In genomic region chr17:52536466-52536865, GRCh38 we compare ENCODE assay signal across 17 cellular contexts.
"Had no signal": no experiment of that assay in that cellular context is flagged by ENCODE, and none has a peak within 500 bp of the region (broad histone marks: within the 10 kb centered on the region; RNA-seq: fewer than 3 reads in every experiment).

No MANE protein-coding gene starts in this region.

- H3K4me1 Mint-ChIP-seq: activated CD8-positive, alpha-beta memory T cell treated with anti-CD3 and anti-CD28 coated beads, Interleukin-2, amount 10 ng/mL, durations not matched to agents 7 days and 5 days; activated naive CD4-positive, alpha-beta T cell treated with anti-CD3 and anti-CD28 coated beads, Interleukin-2, amount 10 ng/mL, durations not matched to agents 7 days and 5 days; mesothelial cell of epicardium; stimulated activated naive B cell treated with anti-CD40 and anti-IgM and Interleukin-4, amounts not matched to agents 10 μg/mL and 1 μg/mL and 100 μg/mL, for 72 hours had no signal

- DNase-seq: activated CD4-positive, alpha-beta T cell treated with anti-CD3 and anti-CD28 coated beads, Interleukin-2, amount 50 U/mL, for 48 hours; activated CD8-positive, alpha-beta memory T cell treated with anti-CD3 and anti-CD28 coated beads, Interleukin-2, amount 10 ng/mL, durations not matched to agents 7 days and 5 days; activated naive CD4-positive, alpha-beta T cell treated with anti-CD3 and anti-CD28 coated beads, Interleukin-2, amount 10 ng/mL, durations not matched to agents 7 days and 5 days; activated T-cell treated with anti-CD3 and anti-CD28 coated beads, Interleukin-2, amount 50 U/mL, for 1 hour; colonic mucosa; lower lobe of right lung; stimulated activated CD4-positive, alpha-beta T cell treated with anti-CD3 and anti-CD28 coated beads, Interleukin-15, amount 100 ng/mL, for 24 hours; stimulated activated CD4-positive, alpha-beta T cell treated with anti-CD3 and anti-CD28 coated beads, Interleukin-4, amount 100 ng/mL, for 1 hour; stimulated activated naive B cell treated with anti-CD40 and anti-IgM and Interleukin-4, amounts not matched to agents 10 μg/mL and 1 μg/mL and 100 μg/mL, for 72 hours; transverse colon; WERI-Rb-1 had no signal

- H3K36me3 ChIP-seq: cardiac muscle cell, colonic mucosa, lower lobe of right lung, neural progenitor cell, pancreas, transverse colon, WERI-Rb-1 had no signal

- H3K27ac Mint-ChIP-seq: activated CD8-positive, alpha-beta memory T cell treated with anti-CD3 and anti-CD28 coated beads, Interleukin-2, amount 10 ng/mL, durations not matched to agents 7 days and 5 days; activated naive CD4-positive, alpha-beta T cell treated with anti-CD3 and anti-CD28 coated beads, Interleukin-2, amount 10 ng/mL, durations not matched to agents 7 days and 5 days; mesothelial cell of epicardium; neural progenitor cell; stimulated activated naive B cell treated with anti-CD40 and anti-IgM and Interleukin-4, amounts not matched to agents 10 μg/mL and 1 μg/mL and 100 μg/mL, for 72 hours; T-helper 1 cell treated with Interleukin-12 subunit alpha and Interleukin-12 subunit beta and Interleukin-4 antibody, amounts not matched to agents 30 μg/mL and 1 μg/mL, for 36 hours had no signal

- H3K36me3 Mint-ChIP-seq: activated CD8-positive, alpha-beta memory T cell treated with anti-CD3 and anti-CD28 coated beads, Interleukin-2, amount 10 ng/mL, durations not matched to agents 7 days and 5 days; activated naive CD4-positive, alpha-beta T cell treated with anti-CD3 and anti-CD28 coated beads, Interleukin-2, amount 10 ng/mL, durations not matched to agents 7 days and 5 days; mesothelial cell of epicardium; neural progenitor cell; stimulated activated naive B cell treated with anti-CD40 and anti-IgM and Interleukin-4, amounts not matched to agents 10 μg/mL and 1 μg/mL and 100 μg/mL, for 72 hours had no signal

- H3K4me1 ChIP-seq: colonic mucosa, lower lobe of right lung, neural progenitor cell, transverse colon had no signal

- H3K9me3 Mint-ChIP-seq: activated naive CD4-positive, alpha-beta T cell treated with anti-CD3 and anti-CD28 coated beads, Interleukin-2, amount 10 ng/mL, durations not matched to agents 7 days and 5 days; mesothelial cell of epicardium; neural progenitor cell; T-helper 1 cell treated with Interleukin-12 subunit alpha and Interleukin-12 subunit beta and Interleukin-4 antibody, amounts not matched to agents 30 μg/mL and 1 μg/mL, for 36 hours had no signal

- H3K4me3 ChIP-seq: cardiac muscle cell, colonic mucosa, lower lobe of right lung, neural progenitor cell, pancreas, skin epidermis, transverse colon had no signal

- H3K4me3 Mint-ChIP-seq: activated CD8-positive, alpha-beta memory T cell treated with anti-CD3 and anti-CD28 coated beads, Interleukin-2, amount 10 ng/mL, durations not matched to agents 7 days and 5 days; activated naive CD4-positive, alpha-beta T cell treated with anti-CD3 and anti-CD28 coated beads, Interleukin-2, amount 10 ng/mL, durations not matched to agents 7 days and 5 days; mesothelial cell of epicardium; neural progenitor cell; stimulated activated naive B cell treated with anti-CD40 and anti-IgM and Interleukin-4, amounts not matched to agents 10 μg/mL and 1 μg/mL and 100 μg/mL, for 72 hours; T-helper 1 cell treated with Interleukin-12 subunit alpha and Interleukin-12 subunit beta and Interleukin-4 antibody, amounts not matched to agents 30 μg/mL and 1 μg/mL, for 36 hours had no signal

- ATAC-seq: activated CD8-positive, alpha-beta memory T cell treated with anti-CD3 and anti-CD28 coated beads, Interleukin-2, amount 10 ng/mL, durations not matched to agents 7 days and 5 days; stimulated activated naive B cell treated with anti-CD40 and anti-IgM and Interleukin-4, amounts not matched to agents 10 μg/mL and 1 μg/mL and 100 μg/mL, for 72 hours had no signal

- H3K27ac ChIP-seq: cardiac muscle cell, colonic mucosa, lower lobe of right lung, neural progenitor cell, pancreas, skin epidermis, transverse colon, WERI-Rb-1 had no signal

- H3K27me3 ChIP-seq: cardiac muscle cell, colonic mucosa, neural progenitor cell, transverse colon had no signal

- H3K9me3 ChIP-seq: colonic mucosa, lower lobe of right lung, pancreas, transverse colon had no signal

- H3K27me3 Mint-ChIP-seq: activated CD8-positive, alpha-beta memory T cell treated with anti-CD3 and anti-CD28 coated beads, Interleukin-2, amount 10 ng/mL, durations not matched to agents 7 days and 5 days; activated naive CD4-positive, alpha-beta T cell treated with anti-CD3 and anti-CD28 coated beads, Interleukin-2, amount 10 ng/mL, durations not matched to agents 7 days and 5 days; stimulated activated naive B cell treated with anti-CD40 and anti-IgM and Interleukin-4, amounts not matched to agents 10 μg/mL and 1 μg/mL and 100 μg/mL, for 72 hours had no signal
